In the genomic region with DNA sequence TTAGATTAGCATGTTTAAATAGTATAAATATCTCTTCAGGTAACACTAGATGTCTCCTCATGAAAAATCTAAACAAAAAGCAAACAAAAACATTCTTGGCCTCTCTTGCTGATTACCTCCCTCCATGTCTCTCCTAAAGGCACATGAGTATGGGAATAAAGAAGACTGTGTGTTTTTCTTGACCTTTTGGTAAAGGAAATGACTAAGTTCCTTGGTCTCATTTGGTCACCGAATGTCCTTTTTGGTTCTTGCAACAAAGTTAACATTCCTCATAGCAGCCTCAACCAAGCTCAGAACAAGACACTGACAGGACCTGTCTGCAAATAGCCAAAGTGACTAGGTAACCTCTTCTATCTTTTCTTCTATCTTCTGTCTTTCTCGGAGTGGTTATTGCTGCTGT, we compare ENCODE assay signal across 38 cellular contexts. TPM values are rescaled to one million over a fixed set of nuclear protein-coding genes. Genes with fewer than 3 reads are reported as not detected.
"Had no signal": no experiment of that assay in that cellular context is flagged by ENCODE, and none has a peak within 500 bp of the region (broad histone marks: within the 10 kb centered on the region; RNA-seq: fewer than 3 reads in every experiment).

No MANE protein-coding gene starts in this region.

- H3K4me1 ChIP-seq: adrenal gland, esophagus muscularis mucosa, foreskin keratinocyte, gastrocnemius medialis, heart left ventricle had no signal

- H3K9me3 ChIP-seq: adrenal gland, esophagus muscularis mucosa, gastrocnemius medialis had no signal

- ATAC-seq: activated CD4-positive, alpha-beta T cell treated with anti-CD3 and anti-CD28 coated beads for 36 hours; activated CD8-positive, alpha-beta memory T cell treated with anti-CD3 and anti-CD28 coated beads, Interleukin-2, amount 10 ng/mL, durations not matched to agents 7 days and 5 days; activated CD8-positive, alpha-beta T cell treated with anti-CD3 and anti-CD28 coated beads, Interleukin-2, amount 10 ng/mL, durations not matched to agents 7 days and 5 days; activated naive CD8-positive, alpha-beta T cell treated with anti-CD3 and anti-CD28 coated beads, Interleukin-2, amount 50 U/mL, for 24 hours; foreskin keratinocyte; gastrocnemius medialis; heart left ventricle; T-helper 17 cell had no signal

- H3K27me3 ChIP-seq: adrenal gland, brain microvascular endothelial cell, dorsolateral prefrontal cortex, esophagus muscularis mucosa, foreskin keratinocyte, gastrocnemius medialis, heart left ventricle had no signal

- H3K4me3 ChIP-seq: adrenal gland, coronary artery, dorsolateral prefrontal cortex, esophagus muscularis mucosa, gastrocnemius medialis, heart left ventricle had no signal

- FAIRE-seq: bronchial epithelial cell had no signal

- H3K27ac ChIP-seq: adrenal gland, brain microvascular endothelial cell, coronary artery, dorsolateral prefrontal cortex, esophagus muscularis mucosa, foreskin keratinocyte, gastrocnemius medialis, heart left ventricle, WERI-Rb-1 had no signal

- H3K36me3 ChIP-seq: adrenal gland, brain microvascular endothelial cell, esophagus muscularis mucosa, gastrocnemius medialis, heart left ventricle, WERI-Rb-1 had no signal

- DNase-seq: activated B cell treated with CpG ODN at 0.5 μM for 24 hours; activated CD4-positive, alpha-beta memory T cell treated with anti-CD3 and anti-CD28 coated beads for 36 hours; activated CD4-positive, alpha-beta T cell treated with anti-CD3 and anti-CD28 coated beads for 36 hours; activated CD4-positive, alpha-beta T cell treated with anti-CD3 and anti-CD28 coated beads, Interleukin-2, amount 10 ng/mL, durations not matched to agents 24 days and 14 days; activated CD4-positive, CD25-positive, alpha-beta regulatory T cell treated with anti-CD3 and anti-CD28 coated beads, Interleukin-2, amount 50 U/mL, for 72 hours; activated CD8-positive, alpha-beta memory T cell treated with anti-CD3 and anti-CD28 coated beads, Interleukin-2, amount 10 ng/mL, durations not matched to agents 7 days and 5 days; activated CD8-positive, alpha-beta memory T cell treated with anti-CD3 and anti-CD28 coated beads, Interleukin-2, amount 50 U/mL, for 4 hours; activated CD8-positive, alpha-beta T cell treated with anti-CD3 and anti-CD28 coated beads, Interleukin-2, amount 10 ng/mL, durations not matched to agents 7 days and 5 days; activated effector memory CD4-positive, alpha-beta T cell treated with anti-CD3 and anti-CD28 coated beads, Interleukin-2, amount 50 U/mL, for 16 hours; activated naive CD4-positive, alpha-beta T cell treated with anti-CD3 and anti-CD28 coated beads for 36 hours; activated naive CD8-positive, alpha-beta T cell treated with anti-CD3 and anti-CD28 coated beads for 36 hours; activated naive CD8-positive, alpha-beta T cell treated with anti-CD3 and anti-CD28 coated beads, Interleukin-2, amount 50 U/mL, for 24 hours; activated T-cell treated with anti-CD3 and anti-CD28 coated beads, Interleukin-2, amount 50 U/mL, for 1 hour; activated T-cell treated with anti-CD3 and anti-CD28 coated beads, Interleukin-2, amount 50 U/mL, for 48 hours; adrenal gland; amygdala; aorta; brain microvascular endothelial cell; dorsolateral prefrontal cortex; effector memory CD4-positive, alpha-beta T cell; endodermal cell; erythroblast; foreskin keratinocyte; gastrocnemius medialis; glutamatergic neuron; heart left ventricle; T-helper 1 cell; T-helper 17 cell; T1000; WERI-Rb-1 had no signal

RNA-seq across cellular contexts. Expression of a gene that starts 35.5 kb away (rescaled TPM):
- total RNA-seq: activated B cell treated with CpG ODN at 0.5 μM for 24 hours; activated CD4-positive, alpha-beta memory T cell treated with anti-CD3 and anti-CD28 coated beads for 36 hours; activated CD4-positive, alpha-beta T cell treated with anti-CD3 and anti-CD28 coated beads for 36 hours; activated CD4-positive, alpha-beta T cell treated with anti-CD3 and anti-CD28 coated beads, Interleukin-2, amount 10 ng/mL, durations not matched to agents 24 days and 14 days; activated CD8-positive, alpha-beta memory T cell treated with anti-CD3 and anti-CD28 coated beads for 36 hours; activated CD8-positive, alpha-beta memory T cell treated with anti-CD3 and anti-CD28 coated beads, Interleukin-2, amount 10 ng/mL, durations not matched to agents 7 days and 5 days; activated CD8-positive, alpha-beta T cell treated with anti-CD3 and anti-CD28 coated beads, Interleukin-2, amount 10 ng/mL, durations not matched to agents 7 days and 5 days; activated naive CD4-positive, alpha-beta T cell treated with anti-CD3 and anti-CD28 coated beads for 36 hours; activated naive CD8-positive, alpha-beta T cell treated with anti-CD3 and anti-CD28 coated beads for 36 hours; activated T-helper 1 cell treated with anti-CD3 and anti-CD28 coated beads, Interleukin-12 subunit alpha, Interleukin-12 subunit beta, Interleukin-2, Interleukin-4 antibody, amounts not matched to agents 30 ng/mL and 10 ng/mL and 1 ng/mL, durations not matched to agents 14 hours and 24 hours and 36 hours; activated T-helper 2 cell treated with anti-CD3 and anti-CD28 coated beads, Interferon-gamma antibody, Interleukin-2, Interleukin-4, amounts not matched to agents 10 μg/mL and 5 μg/mL and 100 μg/mL, durations not matched to agents 14 hours and 24 hours and 36 hours; adrenal gland; aorta; bronchial epithelial cell; cardiac septum; cerebellum; dorsolateral prefrontal cortex; endodermal cell; esophagus muscularis mucosa; foreskin keratinocyte; gastrocnemius medialis; heart left ventricle; T-helper 17 cell had no signal
- polyA plus RNA-seq: adrenal gland, aorta, foreskin keratinocyte, heart left ventricle had no signal
